ENCODE assay signal across 25 cellular contexts in genomic region chr11:99803501-99803900, GRCh38.
DNase-seq lines count a peak whose midpoint lies in the region; ATAC-seq, FAIRE-seq and TF ChIP-seq lines count a peak whose summit lies in the region.
"Had no signal": no experiment of that assay in that cellular context is flagged by ENCODE, and none has a peak within 500 bp of the region (broad histone marks: within the 10 kb centered on the region; RNA-seq: fewer than 3 reads in every experiment).

No MANE protein-coding gene starts in this region.

- H3F3A ChIP-seq in PC-3 (ENCODE audit: low read length, unreplicated experiment), result no peaks in the 10 kb centered on the region

- H3K27ac ChIP-seq in PC-3 (ENCODE audit: low read length), result no peak overlapping the region
- H3K27ac ChIP-seq in mesendoderm (ENCODE audit: low read depth, low read length), result no peak overlapping the region

- POLR2A ChIA-PET in PC-3 (lab: Charles Lee; ENCODE audit: unreplicated experiment), result no interaction called here

- FAIRE-seq in HTR-8/SVneo (lab: Jason Lieb, UNC), result no peak
- FAIRE-seq: A204.1, GM12892, GM18507 had no signal

- no peak overlapping the region for H2AFZ ChIP-seq in PC-3 (ENCODE audit: low read length)

- no peaks in the 10 kb centered on the region for H3K9me3 ChIP-seq in PC-3 (ENCODE audit: low read length)
- H3K9me3 ChIP-seq: BE2C had no signal

- no peak overlapping the region for H4K8ac ChIP-seq in mesendoderm (ENCODE audit: low read depth, low read length)

- H3K4me2 ChIP-seq in PC-3 (ENCODE audit: low read length) (no peak overlapping the region), mesendoderm (ENCODE audit: low read length) (no peak overlapping the region)

- H3K18ac ChIP-seq in mesendoderm (ENCODE audit: low read length), result no peak overlapping the region

- ATAC-seq in PC-3, result no peak
- ATAC-seq: HCT116 had no signal

- intact Hi-C loops in PC-3 (cut with micrococcal nuclease), result no loop called here

- H3K56ac ChIP-seq in mesendoderm (ENCODE audit: low read length), result no peak overlapping the region

- CTCF ChIA-PET in PC-3 (lab: Charles Lee), result no interaction called here

- no peak overlapping the region for H2BK5ac ChIP-seq in mesendoderm (ENCODE audit: low read length)

- no peaks in the 10 kb centered on the region for H4K20me1 ChIP-seq in PC-3 (ENCODE audit: low read length)

- no peaks in the 10 kb centered on the region for H3K4me1 ChIP-seq in PC-3 (ENCODE audit: insufficient read depth, low read length)
- H3K4me1 ChIP-seq in mesendoderm (ENCODE audit: control insufficient read depth, low read depth, low read length), result no peaks in the 10 kb centered on the region
- H3K4me1 ChIP-seq: BE2C had no signal

- DNase-seq in HTR-8/SVneo (ENCODE audit: insufficient read length, low spot score), result peak; percentile 3
- peak; percentile 14 for DNase-seq in PC-3
- DNase-seq in epithelial cell of esophagus (ENCODE audit: low read depth), result peak; percentile 25
- peak; percentile 4 for DNase-seq in mesendoderm
- DNase-seq in midbrain (lab: John Stamatoyannopoulos, UW), result no peak
- DNase-seq in NCI-H1105 (lab: John Stamatoyannopoulos, UW), result no peak
- DNase-seq in NCI-H2081 (lab: John Stamatoyannopoulos, UW), result no peak
- DNase-seq: ACHN; BE2C; C1 segment of cervical spinal cord; CD4-positive, CD25-positive, alpha-beta regulatory T cell; CD8-positive, alpha-beta memory T cell; COR-L47; DMS 273 treated with DMSO at 0.1 percent for 48 hours; DMS53; DND-41; EL; GDM1; GOT3; H7; HFFc6 had no signal

- H3K79me1 ChIP-seq in mesendoderm (ENCODE audit: low read length), result no peaks in the 10 kb centered on the region

- H3K79me2 ChIP-seq in PC-3 (ENCODE audit: low read length) (no peaks in the 10 kb centered on the region), mesendoderm (ENCODE audit: control insufficient read depth, insufficient read depth, low read length) (no peaks in the 10 kb centered on the region)

- no peak overlapping the region for H2BK120ac ChIP-seq in mesendoderm (ENCODE audit: low read depth, low read length)

- no peak overlapping the region for H2BK15ac ChIP-seq in mesendoderm (replicated peaks; ENCODE audit: low read depth)

- no peak overlapping the region for H3K23ac ChIP-seq in mesendoderm (ENCODE audit: low read length)

- no TSS peak for BruUV-seq in PC-3 (replicated peaks; lab: Mats Ljungman, UMichigan)

- H3K36me3 ChIP-seq in PC-3 (ENCODE audit: low read depth, low read length) (no peaks in the 10 kb centered on the region), mesendoderm (ENCODE audit: control insufficient read depth, insufficient read depth, low read length) (no peaks in the 10 kb centered on the region)
- H3K36me3 ChIP-seq: BE2C had no signal

- no peak overlapping the region for H3K4ac ChIP-seq in mesendoderm (ENCODE audit: low read depth, low read length)

- WGBS in mesendoderm (ENCODE audit: extremely low coverage, insufficient coverage, low lambda C conversion rate), result no CpG with 5 or more reads among the region's 3 CpGs

- peaks cover 38% of the 10 kb centered on the region for H3K27me3 ChIP-seq in PC-3 (ENCODE audit: low read length)
- H3K27me3 ChIP-seq in mesendoderm (ENCODE audit: insufficient read depth, low read length, poor library complexity), result no peaks in the 10 kb centered on the region
- H3K27me3 ChIP-seq: BE2C had no signal

- no peak for TF ChIP-seq CTCF in PC-3 (conservative IDR thresholded peaks at IDR 0.05; ENCODE audit: low read depth, low read length)
- TF ChIP-seq CTCF in epithelial cell of esophagus (IDR thresholded peaks at IDR 0.05; ENCODE audit: insufficient read depth, low read depth, low read length, missing control alignments), result no peak

- H3K4me3 ChIP-seq in PC-3 (ENCODE audit: low read length), result no peak overlapping the region
- no peak overlapping the region for H3K4me3 ChIP-seq in epithelial cell of esophagus (ENCODE audit: low read length)
- no peak overlapping the region for H3K4me3 ChIP-seq in mesendoderm (ENCODE audit: low read length)

- H3K9ac ChIP-seq in PC-3 (ENCODE audit: low read length) (no peak overlapping the region), mesendoderm (ENCODE audit: low read length) (no peak overlapping the region)

- no peak overlapping the region for H2AK5ac ChIP-seq in mesendoderm (ENCODE audit: low read length)

- no peaks in the 10 kb centered on the region for H3K9me2 ChIP-seq in PC-3 (replicated peaks; ENCODE audit: low read length)

- H4K5ac ChIP-seq in mesendoderm (ENCODE audit: low read length), result no peak overlapping the region

Comparison
In these comparisons a context has a peak if more than half of its experiments do, and no peak if none do; other contexts are left out.
1. DNase-seq: peak in HTR-8/SVneo (single experiment), PC-3 (single experiment), epithelial cell of esophagus (single experiment) and mesendoderm (single experiment); none in midbrain (single experiment), NCI-H1105 (single experiment) and NCI-H2081 (0 of 2).